ENCODE assay signal across 2 cellular contexts in the genomic region with DNA sequence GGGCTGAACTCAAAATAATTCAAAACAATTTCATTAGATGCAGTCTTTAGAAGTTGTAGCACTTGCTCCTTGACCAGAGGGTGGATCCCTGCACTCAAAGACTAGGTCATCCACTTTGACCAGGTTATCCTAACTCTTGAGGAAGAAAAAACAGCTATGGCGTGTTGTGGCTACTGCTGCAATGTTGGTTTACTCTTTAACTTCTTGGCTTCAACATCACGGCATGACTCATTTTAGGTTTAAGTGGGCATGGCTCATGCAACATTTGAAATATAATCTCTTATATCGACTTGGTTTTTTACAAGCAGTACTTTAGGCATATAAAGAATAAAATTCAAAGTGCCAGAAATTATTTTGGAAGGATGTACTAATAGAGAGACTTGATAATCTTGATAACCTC.
A peak's percentile ranks its signal among the peaks of the same experiment; 100 is the strongest.
TF ChIP-seq lines count a peak whose summit lies in the region.

No MANE protein-coding gene starts in this region.

TF ChIP-seq in GM12878, 131 proteins besides CTCF, POLR2A, EP300 and RAD21:
- TF ChIP-seq ZBTB4 (CRISPR knock-in tag; IDR thresholded peaks at IDR 0.05) (no peak), ATF7 (IDR thresholded peaks at IDR 0.05; ENCODE audit: low read depth) (0 out of 2 replicates have a peak, but pooled peaks have one; percentile 23)

TF ChIP-seq in HepG2, 621 proteins besides CTCF, POLR2A, EP300 and RAD21 (continues in another document):
- TF ChIP-seq ZBTB21 (CRISPR knock-in tag; IDR thresholded peaks at IDR 0.05) (no peak), RARA (CRISPR knock-in tag; IDR thresholded peaks at IDR 0.05) (peak; percentile 76), ARID3A (IDR thresholded peaks at IDR 0.05; ENCODE audit: low read depth, low read length) (no peak), ZNF350 (CRISPR knock-in tag; IDR thresholded peaks at IDR 0.05; ENCODE audit: borderline replicate concordance, low read depth) (no peak), TRIM22 (IDR thresholded peaks at IDR 0.05) (no peak), ZNF333 (CRISPR knock-in tag; IDR thresholded peaks at IDR 0.05; ENCODE audit: borderline replicate concordance) (no peak), PAX8 (CRISPR knock-in tag; IDR thresholded peaks at IDR 0.05; ENCODE audit: borderline replicate concordance) (no peak), KDM6A (CRISPR knock-in tag; IDR thresholded peaks at IDR 0.05; ENCODE audit: low read depth) (no peak), NPAS2 (CRISPR knock-in tag; IDR thresholded peaks at IDR 0.05; ENCODE audit: borderline replicate concordance) (no peak), ZNF501 (CRISPR knock-in tag; IDR thresholded peaks at IDR 0.05) (no peak), ATF1 (CRISPR knock-in tag; IDR thresholded peaks at IDR 0.05) (no peak), NFIB (CRISPR knock-in tag; IDR thresholded peaks at IDR 0.05; ENCODE audit: borderline replicate concordance) (no peak), NAIF1 (CRISPR knock-in tag; IDR thresholded peaks at IDR 0.05; ENCODE audit: borderline replicate concordance) (no peak), CREBL2 (CRISPR knock-in tag; IDR thresholded peaks at IDR 0.05; ENCODE audit: borderline replicate concordance) (no peak), POLR2AphosphoS5 (IDR thresholded peaks at IDR 0.05; ENCODE audit: low read depth, low read length) (no peak), ZNF569 (CRISPR knock-in tag; IDR thresholded peaks at IDR 0.05; ENCODE audit: borderline replicate concordance) (no peak), ZSCAN20 (CRISPR knock-in tag; IDR thresholded peaks at IDR 0.05; ENCODE audit: borderline replicate concordance) (no peak), FOSL2 (CRISPR knock-in tag; IDR thresholded peaks at IDR 0.05) (peak; percentile 87), ZNF256 (CRISPR knock-in tag; conservative IDR thresholded peaks at IDR 0.05) (no peak), ZNF580 (CRISPR knock-in tag; IDR thresholded peaks at IDR 0.05; ENCODE audit: borderline replicate concordance, low read depth) (no peak), SATB2 (CRISPR knock-in tag; IDR thresholded peaks at IDR 0.05) (no peak), ZFP90 (CRISPR knock-in tag; IDR thresholded peaks at IDR 0.05; ENCODE audit: borderline replicate concordance) (no peak), ZNF513 (CRISPR knock-in tag; conservative IDR thresholded peaks at IDR 0.05) (no peak), ZNF484 (CRISPR knock-in tag; IDR thresholded peaks at IDR 0.05; ENCODE audit: borderline replicate concordance, low read depth) (no peak), FOXK1 (CRISPR knock-in tag; IDR thresholded peaks at IDR 0.05; ENCODE audit: borderline replicate concordance, low read depth) (0 out of 2 replicates have a peak, but pooled peaks have one; percentile 10), HMG20A (CRISPR knock-in tag; IDR thresholded peaks at IDR 0.05; ENCODE audit: borderline replicate concordance) (peak; percentile 39; the same call in 1 of the 2 replicates), ZNF883 (CRISPR knock-in tag; IDR thresholded peaks at IDR 0.05; ENCODE audit: not compliant biosample characterization) (no peak), MXD4 (CRISPR knock-in tag; IDR thresholded peaks at IDR 0.05) (no peak), ARNT (IDR thresholded peaks at IDR 0.05) (no peak), GATAD2A (CRISPR knock-in tag; IDR thresholded peaks at IDR 0.05) (peak; percentile 43; the same call in 1 of the 2 replicates), ZNF225 (CRISPR knock-in tag; IDR thresholded peaks at IDR 0.05) (no peak), FOXA3 (CRISPR knock-in tag; IDR thresholded peaks at IDR 0.05) (peak; percentile 22; the same call in 1 of the 2 replicates), ZNF556 (CRISPR knock-in tag; IDR thresholded peaks at IDR 0.05; ENCODE audit: borderline replicate concordance) (no peak), GATAD1 (CRISPR knock-in tag; IDR thresholded peaks at IDR 0.05) (no peak), FOSL1 (CRISPR knock-in tag; IDR thresholded peaks at IDR 0.05; ENCODE audit: borderline replicate concordance) (no peak), SALL1 (CRISPR knock-in tag; IDR thresholded peaks at IDR 0.05) (no peak), NRL (CRISPR knock-in tag; IDR thresholded peaks at IDR 0.05; ENCODE audit: borderline replicate concordance) (no peak), NFKBIZ (CRISPR knock-in tag; IDR thresholded peaks at IDR 0.05) (no peak), POLR2AphosphoS2 (IDR thresholded peaks at IDR 0.05; ENCODE audit: low read depth, low read length) (no peak), ZSCAN12 (CRISPR knock-in tag; IDR thresholded peaks at IDR 0.05) (no peak), ZNF605 (CRISPR knock-in tag; IDR thresholded peaks at IDR 0.05) (no peak), ZNF616 (CRISPR knock-in tag; IDR thresholded peaks at IDR 0.05; ENCODE audit: low read depth) (no peak), MAZ (IDR thresholded peaks at IDR 0.05; ENCODE audit: borderline replicate concordance, low read depth, low read length) (no peak), MAZ (CRISPR knock-in tag; IDR thresholded peaks at IDR 0.05; ENCODE audit: low read depth) (no peak), ZBTB8A (CRISPR knock-in tag; IDR thresholded peaks at IDR 0.05; ENCODE audit: borderline replicate concordance, low read depth) (no peak)
- TF ChIP-seq, protein P1, sequence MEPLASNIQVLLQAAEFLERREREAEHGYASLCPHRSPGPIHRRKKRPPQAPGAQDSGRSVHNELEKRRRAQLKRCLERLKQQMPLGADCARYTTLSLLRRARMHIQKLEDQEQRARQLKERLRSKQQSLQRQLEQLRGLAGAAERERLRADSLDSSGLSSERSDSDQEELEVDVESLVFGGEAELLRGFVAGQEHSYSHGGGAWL (CRISPR knock-in tag; IDR thresholded peaks at IDR 0.05), result no peak
- TF ChIP-seq, protein P2, sequence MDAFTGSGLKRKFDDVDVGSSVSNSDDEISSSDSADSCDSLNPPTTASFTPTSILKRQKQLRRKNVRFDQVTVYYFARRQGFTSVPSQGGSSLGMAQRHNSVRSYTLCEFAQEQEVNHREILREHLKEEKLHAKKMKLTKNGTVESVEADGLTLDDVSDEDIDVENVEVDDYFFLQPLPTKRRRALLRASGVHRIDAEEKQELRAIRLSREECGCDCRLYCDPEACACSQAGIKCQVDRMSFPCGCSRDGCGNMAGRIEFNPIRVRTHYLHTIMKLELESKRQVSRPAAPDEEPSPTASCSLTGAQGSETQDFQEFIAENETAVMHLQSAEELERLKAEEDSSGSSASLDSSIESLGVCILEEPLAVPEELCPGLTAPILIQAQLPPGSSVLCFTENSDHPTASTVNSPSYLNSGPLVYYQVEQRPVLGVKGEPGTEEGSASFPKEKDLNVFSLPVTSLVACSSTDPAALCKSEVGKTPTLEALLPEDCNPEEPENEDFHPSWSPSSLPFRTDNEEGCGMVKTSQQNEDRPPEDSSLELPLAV (CRISPR knock-in tag; conservative IDR thresholded peaks at IDR 0.05; ENCODE audit: low read depth), result no peak
- TF ChIP-seq, protein P3, sequence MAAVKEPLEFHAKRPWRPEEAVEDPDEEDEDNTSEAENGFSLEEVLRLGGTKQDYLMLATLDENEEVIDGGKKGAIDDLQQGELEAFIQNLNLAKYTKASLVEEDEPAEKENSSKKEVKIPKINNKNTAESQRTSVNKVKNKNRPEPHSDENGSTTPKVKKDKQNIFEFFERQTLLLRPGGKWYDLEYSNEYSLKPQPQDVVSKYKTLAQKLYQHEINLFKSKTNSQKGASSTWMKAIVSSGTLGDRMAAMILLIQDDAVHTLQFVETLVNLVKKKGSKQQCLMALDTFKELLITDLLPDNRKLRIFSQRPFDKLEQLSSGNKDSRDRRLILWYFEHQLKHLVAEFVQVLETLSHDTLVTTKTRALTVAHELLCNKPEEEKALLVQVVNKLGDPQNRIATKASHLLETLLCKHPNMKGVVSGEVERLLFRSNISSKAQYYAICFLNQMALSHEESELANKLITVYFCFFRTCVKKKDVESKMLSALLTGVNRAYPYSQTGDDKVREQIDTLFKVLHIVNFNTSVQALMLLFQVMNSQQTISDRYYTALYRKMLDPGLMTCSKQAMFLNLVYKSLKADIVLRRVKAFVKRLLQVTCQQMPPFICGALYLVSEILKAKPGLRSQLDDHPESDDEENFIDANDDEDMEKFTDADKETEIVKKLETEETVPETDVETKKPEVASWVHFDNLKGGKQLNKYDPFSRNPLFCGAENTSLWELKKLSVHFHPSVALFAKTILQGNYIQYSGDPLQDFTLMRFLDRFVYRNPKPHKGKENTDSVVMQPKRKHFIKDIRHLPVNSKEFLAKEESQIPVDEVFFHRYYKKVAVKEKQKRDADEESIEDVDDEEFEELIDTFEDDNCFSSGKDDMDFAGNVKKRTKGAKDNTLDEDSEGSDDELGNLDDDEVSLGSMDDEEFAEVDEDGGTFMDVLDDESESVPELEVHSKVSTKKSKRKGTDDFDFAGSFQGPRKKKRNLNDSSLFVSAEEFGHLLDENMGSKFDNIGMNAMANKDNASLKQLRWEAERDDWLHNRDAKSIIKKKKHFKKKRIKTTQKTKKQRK (IDR thresholded peaks at IDR 0.05; ENCODE audit: low read length), result no peak
- TF ChIP-seq, protein P4, sequence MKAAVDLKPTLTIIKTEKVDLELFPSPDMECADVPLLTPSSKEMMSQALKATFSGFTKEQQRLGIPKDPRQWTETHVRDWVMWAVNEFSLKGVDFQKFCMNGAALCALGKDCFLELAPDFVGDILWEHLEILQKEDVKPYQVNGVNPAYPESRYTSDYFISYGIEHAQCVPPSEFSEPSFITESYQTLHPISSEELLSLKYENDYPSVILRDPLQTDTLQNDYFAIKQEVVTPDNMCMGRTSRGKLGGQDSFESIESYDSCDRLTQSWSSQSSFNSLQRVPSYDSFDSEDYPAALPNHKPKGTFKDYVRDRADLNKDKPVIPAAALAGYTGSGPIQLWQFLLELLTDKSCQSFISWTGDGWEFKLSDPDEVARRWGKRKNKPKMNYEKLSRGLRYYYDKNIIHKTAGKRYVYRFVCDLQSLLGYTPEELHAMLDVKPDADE (CRISPR knock-in tag; IDR thresholded peaks at IDR 0.05), result no peak
- TF ChIP-seq, protein P5, sequence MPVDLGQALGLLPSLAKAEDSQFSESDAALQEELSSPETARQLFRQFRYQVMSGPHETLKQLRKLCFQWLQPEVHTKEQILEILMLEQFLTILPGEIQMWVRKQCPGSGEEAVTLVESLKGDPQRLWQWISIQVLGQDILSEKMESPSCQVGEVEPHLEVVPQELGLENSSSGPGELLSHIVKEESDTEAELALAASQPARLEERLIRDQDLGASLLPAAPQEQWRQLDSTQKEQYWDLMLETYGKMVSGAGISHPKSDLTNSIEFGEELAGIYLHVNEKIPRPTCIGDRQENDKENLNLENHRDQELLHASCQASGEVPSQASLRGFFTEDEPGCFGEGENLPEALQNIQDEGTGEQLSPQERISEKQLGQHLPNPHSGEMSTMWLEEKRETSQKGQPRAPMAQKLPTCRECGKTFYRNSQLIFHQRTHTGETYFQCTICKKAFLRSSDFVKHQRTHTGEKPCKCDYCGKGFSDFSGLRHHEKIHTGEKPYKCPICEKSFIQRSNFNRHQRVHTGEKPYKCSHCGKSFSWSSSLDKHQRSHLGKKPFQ (CRISPR knock-in tag; IDR thresholded peaks at IDR 0.05; ENCODE audit: insufficient replicate concordance), result no peak
- TF ChIP-seq, protein P6, sequence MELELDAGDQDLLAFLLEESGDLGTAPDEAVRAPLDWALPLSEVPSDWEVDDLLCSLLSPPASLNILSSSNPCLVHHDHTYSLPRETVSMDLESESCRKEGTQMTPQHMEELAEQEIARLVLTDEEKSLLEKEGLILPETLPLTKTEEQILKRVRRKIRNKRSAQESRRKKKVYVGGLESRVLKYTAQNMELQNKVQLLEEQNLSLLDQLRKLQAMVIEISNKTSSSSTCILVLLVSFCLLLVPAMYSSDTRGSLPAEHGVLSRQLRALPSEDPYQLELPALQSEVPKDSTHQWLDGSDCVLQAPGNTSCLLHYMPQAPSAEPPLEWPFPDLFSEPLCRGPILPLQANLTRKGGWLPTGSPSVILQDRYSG (CRISPR knock-in tag; IDR thresholded peaks at IDR 0.05), result no peak
- TF ChIP-seq, protein P7, sequence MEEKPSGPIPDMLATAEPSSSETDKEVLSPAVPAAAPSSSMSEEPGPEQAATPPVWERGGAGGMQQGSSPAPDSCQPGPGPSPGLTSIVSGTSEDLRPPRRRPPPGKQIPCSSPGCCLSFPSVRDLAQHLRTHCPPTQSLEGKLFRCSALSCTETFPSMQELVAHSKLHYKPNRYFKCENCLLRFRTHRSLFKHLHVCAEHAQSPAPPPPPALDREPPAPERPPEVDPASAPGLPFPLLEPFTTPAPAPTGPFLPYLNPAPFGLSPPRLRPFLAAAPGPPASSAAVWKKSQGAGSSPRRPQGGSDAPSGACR (CRISPR knock-in tag; IDR thresholded peaks at IDR 0.05), result no peak
